26 cellular contexts compared by ENCODE assay signal in genomic region chr2:231315896-231316295, GRCh38.
DNase-seq lines count a peak whose midpoint lies in the region; ATAC-seq, FAIRE-seq and TF ChIP-seq lines count a peak whose summit lies in the region.
"Had no signal": no experiment of that assay in that cellular context is flagged by ENCODE, and none has a peak within 500 bp of the region (broad histone marks: within the 10 kb centered on the region; RNA-seq: fewer than 3 reads in every experiment).

No MANE protein-coding gene starts in this region.

- TF ChIP-seq CTCF in activated B cell treated with CpG ODN at 0.5 μM for 24 hours (IDR thresholded peaks at IDR 0.05): no peak

- DNase-seq in GM19239 (ENCODE audit: insufficient read length, low spot score) (no peak), Karpas-422 (peak; percentile 70), activated B cell treated with CpG ODN at 0.5 μM for 24 hours (no peak), NCI-H774 (lab: John Stamatoyannopoulos, UW) (no peak), NCI-H526 (lab: John Stamatoyannopoulos, UW) (no peak), T-cell (no peak)
- DNase-seq: activated CD4-positive, CD25-positive, alpha-beta regulatory T cell; activated naive CD8-positive, alpha-beta T cell treated with anti-CD3 and anti-CD28 coated beads, Interleukin-2, amount 10 ng/mL, durations not matched to agents 7 days and 5 days; activated T-cell treated with anti-CD3 and anti-CD28 coated beads, Interleukin-2, amount 50 U/mL, for 72 hours; CD4-positive, CD25-positive, alpha-beta regulatory T cell; DMS 273 treated with DMSO at 0.1 percent for 48 hours; GF-D8; NCI-H1105; NCI-H2107; NCI-H524; PC-3; SHP77 treated with DMSO at 0.1 percent for 48 hours had no signal

- peak overlapping the region in 5 of 11 experiments; percentile 27 to 68 (median 44); a peak in 7 of 22 replicates for H3K4me2 ChIP-seq in BLaER1 treated with 17β-estradiol and CSF1 and Interleukin-3, amounts not matched to agents 10 nM and 100 nM
- H3K4me2 ChIP-seq in Karpas-422 (ENCODE audit: low read depth, low read length, poor library complexity, severe bottlenecking): no peak overlapping the region
- H3K4me2 ChIP-seq: KMS-11 had no signal

- H3K4me1 ChIP-seq in BLaER1 treated with 17β-estradiol and CSF1 and Interleukin-3, amounts not matched to agents 10 nM and 100 nM: peaks cover 0 to 54% (median 20%) of the 10 kb centered on the region in 10 experiments; a peak in 12 of 20 replicates
- H3K4me1 ChIP-seq in Karpas-422 (ENCODE audit: low read length): peaks cover 10% of the 10 kb centered on the region
- H3K4me1 ChIP-seq: vagina had no signal

- H3K9me3 Mint-ChIP-seq in activated B cell treated with CpG ODN at 0.5 μM for 24 hours: peaks cover 15% of the 10 kb centered on the region
- peaks cover 14% of the 10 kb centered on the region for H3K9me3 Mint-ChIP-seq in activated T-helper 17 cell treated with anti-CD3 and anti-CD28 coated beads, Interleukin-2, amount 50 U/mL, for 72 hours
- peaks cover 13 to 19% (median 14%) of the 10 kb centered on the region in 3 donors for H3K9me3 Mint-ChIP-seq in T-cell

- ATAC-seq in activated B cell treated with CpG ODN at 0.5 μM for 24 hours (ENCODE audit: low read depth) (peak; percentile 63), T-cell (replicated peaks in 1 of 4) (no peak)
- ATAC-seq in activated T-helper 17 cell treated with anti-CD3 and anti-CD28 coated beads, Interleukin-2, amount 50 U/mL, for 72 hours (replicated peaks): no peak
- ATAC-seq: activated T-cell treated with anti-CD3 and anti-CD28 coated beads, Interleukin-2, amount 50 U/mL, for 72 hours; HCT116; left lobe of liver; PC-3 had no signal

- intact Hi-C loops in activated B cell treated with CpG ODN at 0.5 μM for 24 hours (cut with micrococcal nuclease): no loop called here

- H3K36me3 ChIP-seq in BLaER1 treated with 17β-estradiol and CSF1 and Interleukin-3, amounts not matched to agents 10 nM and 100 nM: peaks cover 0 to 18% (median 0%) of the 10 kb centered on the region in 11 experiments; a peak in 1 of 22 replicates
- H3K36me3 ChIP-seq in Karpas-422 (ENCODE audit: insufficient read depth, low read length): no peaks in the 10 kb centered on the region
- H3K36me3 ChIP-seq: vagina had no signal

- H3K9me2 ChIP-seq in Karpas-422 (replicated peaks; ENCODE audit: insufficient read depth, low read length): no peaks in the 10 kb centered on the region

- no peaks in the 10 kb centered on the region for H3K27me3 ChIP-seq in BLaER1 treated with 17β-estradiol and CSF1 and Interleukin-3, amounts not matched to agents 10 nM and 100 nM
- no peaks in the 10 kb centered on the region for H3K27me3 ChIP-seq in Karpas-422 (ENCODE audit: low read length)
- H3K27me3 ChIP-seq: vagina had no signal

- H3K4me3 Mint-ChIP-seq in activated B cell treated with CpG ODN at 0.5 μM for 24 hours: peak overlapping the region; percentile 20
- no peak overlapping the region for H3K4me3 Mint-ChIP-seq in activated T-helper 17 cell treated with anti-CD3 and anti-CD28 coated beads, Interleukin-2, amount 50 U/mL, for 72 hours
- no peak overlapping the region for H3K4me3 Mint-ChIP-seq in T-cell
- H3K4me3 Mint-ChIP-seq: activated naive CD8-positive, alpha-beta T cell treated with anti-CD3 and anti-CD28 coated beads, Interleukin-2, amount 10 ng/mL, durations not matched to agents 7 days and 5 days; activated T-cell treated with anti-CD3 and anti-CD28 coated beads, Interleukin-2, amount 50 U/mL, for 72 hours; brain; CD4-positive, CD25-positive, alpha-beta regulatory T cell; T-helper 2 cell treated with Interferon-gamma antibody and Interleukin-4, amounts not matched to agents 5 μg/mL and 100 μg/mL, for 36 hours had no signal

- peak overlapping the region in 6 of 11 experiments; percentile 13 to 76 (median 55); a peak in 8 of 22 replicates for H3K27ac ChIP-seq in BLaER1 treated with 17β-estradiol and CSF1 and Interleukin-3, amounts not matched to agents 10 nM and 100 nM
- no peak overlapping the region for H3K27ac ChIP-seq in Karpas-422 (ENCODE audit: low read length)
- H3K27ac ChIP-seq: KMS-11, vagina had no signal

- H3K4me3 ChIP-seq in BLaER1 treated with 17β-estradiol and CSF1 and Interleukin-3, amounts not matched to agents 10 nM and 100 nM: no peak overlapping the region
- H3K4me3 ChIP-seq in Karpas-422 (ENCODE audit: low read length): no peak overlapping the region
- H3K4me3 ChIP-seq: vagina had no signal

- H3K27me3 Mint-ChIP-seq in activated B cell treated with CpG ODN at 0.5 μM for 24 hours: no peaks in the 10 kb centered on the region
- H3K27me3 Mint-ChIP-seq in activated T-helper 17 cell treated with anti-CD3 and anti-CD28 coated beads, Interleukin-2, amount 50 U/mL, for 72 hours: peaks cover 10% of the 10 kb centered on the region
- peaks cover 4 to 9% of the 10 kb centered on the region in 2 donors for H3K27me3 Mint-ChIP-seq in T-cell
- H3K27me3 Mint-ChIP-seq: brain had no signal

- peak; percentile 89 for FAIRE-seq in GM19239 (lab: Jason Lieb, UNC)
- FAIRE-seq: colon had no signal

- H2AFZ ChIP-seq in Karpas-422 (ENCODE audit: low read length): no peak overlapping the region

- no peaks in the 10 kb centered on the region for H4K20me1 ChIP-seq in BLaER1 treated with 17β-estradiol and CSF1 and Interleukin-3, amounts not matched to agents 10 nM and 100 nM
- no peaks in the 10 kb centered on the region for H4K20me1 ChIP-seq in Karpas-422 (ENCODE audit: insufficient read depth, low read depth, low read length)

- peaks cover 17 to 38% (median 26%) of the 10 kb centered on the region in 11 experiments for H3K9me3 ChIP-seq in BLaER1 treated with 17β-estradiol and CSF1 and Interleukin-3, amounts not matched to agents 10 nM and 100 nM (replicated peaks in 1 of 11)
- peaks cover 8% of the 10 kb centered on the region for H3K9me3 ChIP-seq in Karpas-422 (ENCODE audit: low read length)
- H3K9me3 ChIP-seq: vagina had no signal

- H3K27ac Mint-ChIP-seq in activated B cell treated with CpG ODN at 0.5 μM for 24 hours (peak overlapping the region; percentile 76), T-cell (no peak overlapping the region)
- no peak overlapping the region for H3K27ac Mint-ChIP-seq in activated T-helper 17 cell treated with anti-CD3 and anti-CD28 coated beads, Interleukin-2, amount 50 U/mL, for 72 hours
- H3K27ac Mint-ChIP-seq: activated naive CD8-positive, alpha-beta T cell treated with anti-CD3 and anti-CD28 coated beads, Interleukin-2, amount 10 ng/mL, durations not matched to agents 7 days and 5 days; activated T-cell treated with anti-CD3 and anti-CD28 coated beads, Interleukin-2, amount 50 U/mL, for 72 hours; brain; CD4-positive, CD25-positive, alpha-beta regulatory T cell; T-helper 2 cell treated with Interferon-gamma antibody and Interleukin-4, amounts not matched to agents 5 μg/mL and 100 μg/mL, for 36 hours had no signal

- CTCF ChIA-PET in activated B cell treated with CpG ODN at 0.5 μM for 24 hours (lab: Charles Lee) (no interaction called here), T-cell (lab: Charles Lee) (no interaction called here)

- no peaks in the 10 kb centered on the region for H3K79me2 ChIP-seq in Karpas-422 (ENCODE audit: low read length)

- POLR2A ChIA-PET in activated B cell treated with CpG ODN at 0.5 μM for 24 hours (lab: Charles Lee) (no interaction called here), T-cell (lab: Charles Lee) (no interaction called here)

- peak overlapping the region in 1 of 11 experiments; percentile 41; a peak in 1 of 22 replicates for H3K9ac ChIP-seq in BLaER1 treated with 17β-estradiol and CSF1 and Interleukin-3, amounts not matched to agents 10 nM and 100 nM
- no peak overlapping the region for H3K9ac ChIP-seq in Karpas-422 (ENCODE audit: low read length)
- H3K9ac ChIP-seq: KMS-11 had no signal

- H3K36me3 Mint-ChIP-seq in activated B cell treated with CpG ODN at 0.5 μM for 24 hours (ENCODE audit: low read depth) (peaks cover 13% of the 10 kb centered on the region), T-cell (peaks cover 2% of the 10 kb centered on the region)
- no peaks in the 10 kb centered on the region for H3K36me3 Mint-ChIP-seq in activated T-helper 17 cell treated with anti-CD3 and anti-CD28 coated beads, Interleukin-2, amount 50 U/mL, for 72 hours (ENCODE audit: low read depth)
- H3K36me3 Mint-ChIP-seq: CD4-positive, CD25-positive, alpha-beta regulatory T cell had no signal

- H3K4me1 Mint-ChIP-seq in activated B cell treated with CpG ODN at 0.5 μM for 24 hours (peaks cover 50% of the 10 kb centered on the region), T-cell (no peaks in the 10 kb centered on the region)
- no peaks in the 10 kb centered on the region for H3K4me1 Mint-ChIP-seq in activated T-helper 17 cell treated with anti-CD3 and anti-CD28 coated beads, Interleukin-2, amount 50 U/mL, for 72 hours
- H3K4me1 Mint-ChIP-seq: brain; CD4-positive, CD25-positive, alpha-beta regulatory T cell had no signal
